In genomic region chr11:71356904-71357303, GRCh38 we compare ENCODE assay signal across 23 cellular contexts.
"Had no signal": no experiment of that assay in that cellular context is flagged by ENCODE, and none has a peak within 500 bp of the region (broad histone marks: within the 10 kb centered on the region; RNA-seq: fewer than 3 reads in every experiment).

No MANE protein-coding gene starts in this region.

- H3K36me3 Mint-ChIP-seq: immature natural killer cell, mesothelial cell of epicardium had no signal

- H3K9me3 Mint-ChIP-seq: dendritic cell treated with granulocyte-macrophage colony-stimulating factor and Interleukin-4, amounts not matched to agents 40 ng/mL and 50 ng/mL, for 4 days; effector memory CD8-positive, alpha-beta T cell; endodermal cell; immature natural killer cell; mesothelial cell of epicardium had no signal

- ATAC-seq: effector memory CD8-positive, alpha-beta T cell; foreskin keratinocyte; gastroesophageal sphincter; left colon; left lobe of liver; mucosa of descending colon had no signal

- DNase-seq: colonic mucosa; cortex of kidney; effector CD8-positive, alpha-beta T cell; effector memory CD8-positive, alpha-beta T cell; endodermal cell; erythroblast; foreskin keratinocyte; heart left ventricle; hypothalamus; immature natural killer cell; islet precursor cell; kidney; kidney glomerular epithelial cell; left colon; left ventricle myocardium inferior; mammary epithelial cell; mesendoderm; mucosa of descending colon had no signal

- H3K27me3 Mint-ChIP-seq: dendritic cell treated with granulocyte-macrophage colony-stimulating factor and Interleukin-4, amounts not matched to agents 40 ng/mL and 50 ng/mL, for 4 days had no signal

- H3K4me1 Mint-ChIP-seq: endodermal cell, immature natural killer cell, memory B cell, mesothelial cell of epicardium had no signal

- H3K4me3 Mint-ChIP-seq: dendritic cell treated with granulocyte-macrophage colony-stimulating factor and Interleukin-4, amounts not matched to agents 40 ng/mL and 50 ng/mL, for 4 days; effector memory CD8-positive, alpha-beta T cell; endodermal cell; immature natural killer cell; memory B cell; mesothelial cell of epicardium had no signal

- H3K27ac Mint-ChIP-seq: dendritic cell treated with granulocyte-macrophage colony-stimulating factor and Interleukin-4, amounts not matched to agents 40 ng/mL and 50 ng/mL, for 4 days; effector memory CD8-positive, alpha-beta T cell; endodermal cell; immature natural killer cell; memory B cell; mesothelial cell of epicardium had no signal
